Comparison of ENCODE assay signal across 21 cellular contexts in genomic region chr6:68114648-68115047, GRCh38.
"Had no signal": no experiment of that assay in that cellular context is flagged by ENCODE, and none has a peak within 500 bp of the region (broad histone marks: within the 10 kb centered on the region; RNA-seq: fewer than 3 reads in every experiment).

No MANE protein-coding gene starts in this region.

- H3K27me3 Mint-ChIP-seq: natural killer cell treated with Interleukin-12 subunit alpha and Interleukin-12 subunit beta and Interleukin-15 and Interleukin-18, amount 100 ng/mL, for 72 hours; progenitor cell of endocrine pancreas had no signal

- H3K4me3 ChIP-seq: lung, pancreas, smooth muscle cell, tibial artery, upper lobe of right lung, vagina had no signal

- H3K9me3 ChIP-seq: pancreas, tibial artery, upper lobe of right lung, vagina had no signal

- H3K27ac ChIP-seq: foreskin keratinocyte, pancreas, tibial artery, upper lobe of right lung, vagina had no signal

- DNase-seq: effector memory CD4-positive, alpha-beta T cell; foreskin keratinocyte; head of caudate nucleus; hippocampal formation; left colon; left ventricle myocardium superior; mesenchymal stem cell; midbrain; occipital lobe; pancreas; right cardiac atrium; stimulated activated CD4-positive, alpha-beta T cell treated with anti-CD3 and anti-CD28 coated beads, Interleukin-2, amount 100 ng/mL, for 48 hours; stimulated activated naive CD8-positive, alpha-beta T cell treated with anti-CD3 and anti-CD28 coated beads, Interleukin-15, Interleukin-2, amounts not matched to agents 100 U/mL and 50 U/mL, for 24 hours; tibial artery; upper lobe of right lung had no signal

- H3K27me3 ChIP-seq: foreskin keratinocyte, pancreas, tibial artery, upper lobe of right lung, vagina had no signal

- H3K36me3 ChIP-seq: pancreas, tibial artery, upper lobe of right lung, vagina had no signal

- H3K4me3 Mint-ChIP-seq: natural killer cell treated with Interleukin-12 subunit alpha and Interleukin-12 subunit beta and Interleukin-15 and Interleukin-18, amount 100 ng/mL, for 72 hours had no signal

- H3K36me3 Mint-ChIP-seq: natural killer cell treated with Interleukin-12 subunit alpha and Interleukin-12 subunit beta and Interleukin-15 and Interleukin-18, amount 100 ng/mL, for 72 hours had no signal

- H3K4me2 ChIP-seq: smooth muscle cell had no signal

- H3K4me1 ChIP-seq: foreskin keratinocyte, pancreas, tibial artery, upper lobe of right lung, vagina had no signal

- H3K27ac Mint-ChIP-seq: natural killer cell treated with Interleukin-12 subunit alpha and Interleukin-12 subunit beta and Interleukin-15 and Interleukin-18, amount 100 ng/mL, for 72 hours; progenitor cell of endocrine pancreas had no signal

- ATAC-seq: esophagus mucosa; foreskin keratinocyte; left colon; left ventricle myocardium superior; natural killer cell treated with Interleukin-12 subunit alpha and Interleukin-12 subunit beta and Interleukin-15 and Interleukin-18, amount 100 ng/mL, for 72 hours; pancreas; right cardiac atrium; stimulated activated naive CD8-positive, alpha-beta T cell treated with anti-CD3 and anti-CD28 coated beads, Interleukin-15, Interleukin-2, amounts not matched to agents 100 U/mL and 50 U/mL, for 24 hours; upper lobe of right lung had no signal
